8 cellular contexts compared by ENCODE assay signal in the genomic region with DNA sequence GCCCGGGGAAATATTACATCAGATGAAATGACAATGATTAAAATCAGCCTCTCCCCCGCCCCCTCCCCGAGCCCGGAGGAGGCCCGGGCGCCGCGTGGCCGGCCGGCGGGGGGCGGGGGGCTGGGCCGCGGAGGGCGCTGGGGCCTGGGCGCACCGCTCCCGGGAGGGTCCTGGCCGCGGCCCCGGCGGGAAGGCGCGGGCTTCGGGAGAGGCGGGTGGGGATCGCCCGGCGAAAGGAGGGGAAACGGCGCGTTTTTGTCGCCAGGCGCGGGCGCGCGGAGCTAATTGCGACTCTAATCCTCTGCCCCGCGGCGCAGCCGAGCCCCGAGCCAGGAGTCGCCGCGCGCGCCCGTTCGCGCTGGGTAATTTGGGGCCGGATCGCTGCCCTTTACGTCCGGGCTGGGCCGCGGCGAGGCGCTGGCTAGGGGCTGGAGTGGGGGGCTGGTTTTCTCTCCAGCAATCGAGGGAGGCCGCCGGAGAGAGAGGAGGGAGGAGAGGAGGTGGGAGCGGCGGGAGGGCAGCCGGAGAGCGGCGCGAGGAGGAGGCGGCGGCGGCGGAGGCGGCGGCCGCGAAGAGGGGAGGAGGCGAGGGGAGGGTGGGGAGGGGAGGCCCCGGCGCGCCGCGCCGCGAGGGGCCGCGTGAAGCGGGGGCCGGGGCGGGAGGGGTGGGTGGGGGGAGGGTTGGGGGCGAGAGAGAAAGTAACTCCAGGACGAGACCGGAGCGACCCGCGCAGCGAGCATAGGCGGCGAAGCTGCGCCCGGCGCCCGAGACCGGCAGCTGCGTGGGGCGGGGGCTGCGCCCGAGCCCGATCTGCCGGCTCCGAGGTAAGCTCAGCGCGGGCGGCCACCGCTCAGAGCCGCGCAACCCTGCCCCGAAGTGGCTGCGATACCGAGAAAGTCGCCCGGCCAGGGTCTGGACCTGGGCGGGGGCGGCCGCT. TPM values are rescaled to one million over a fixed set of nuclear protein-coding genes. Genes with fewer than 3 reads are reported as not detected.
DNase-seq lines count a peak whose midpoint lies in the region; ATAC-seq lines count a peak whose summit lies in the region.

A gene with protein sequence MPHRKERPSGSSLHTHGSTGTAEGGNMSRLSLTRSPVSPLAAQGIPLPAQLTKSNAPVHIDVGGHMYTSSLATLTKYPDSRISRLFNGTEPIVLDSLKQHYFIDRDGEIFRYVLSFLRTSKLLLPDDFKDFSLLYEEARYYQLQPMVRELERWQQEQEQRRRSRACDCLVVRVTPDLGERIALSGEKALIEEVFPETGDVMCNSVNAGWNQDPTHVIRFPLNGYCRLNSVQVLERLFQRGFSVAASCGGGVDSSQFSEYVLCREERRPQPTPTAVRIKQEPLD (plus strand): TSS at position 707 of the 937 bp plus-strand sequence. CDS start 3,585 bp downstream, outside the sequence.

- peak within 1 kb of the TSS; percentile 86 for H3K4me3 ChIP-seq in trophoblast cell (ENCODE audit: low read depth, low read length)

- peak within 1 kb of the TSS; percentile 94 for H4K8ac ChIP-seq in trophoblast cell (ENCODE audit: low read depth, low read length)

- H3K27me3 ChIP-seq in trophoblast cell (ENCODE audit: insufficient read depth, low read length): no peaks in the 10 kb centered on the region

- peak within 1 kb of the TSS; percentile 93 for H3K14ac ChIP-seq in trophoblast cell (ENCODE audit: low read length)

- H3K4ac ChIP-seq in trophoblast cell (ENCODE audit: low read depth, low read length): peak within 1 kb of the TSS; percentile 91

- peak within 1 kb of the TSS; percentile 62 for H3K27ac ChIP-seq in adipose tissue (ENCODE audit: low read depth, low read length)
- peak within 1 kb of the TSS; percentile 99 for H3K27ac ChIP-seq in trophoblast cell (ENCODE audit: low read depth, low read length)

- H2BK120ac ChIP-seq in trophoblast cell (ENCODE audit: insufficient read depth, low read length, poor library complexity): peak within 1 kb of the TSS; percentile 94

- peak within 1 kb of the TSS; percentile 92 for H3K9ac ChIP-seq in trophoblast cell (ENCODE audit: low read length)

- H3K79me2 ChIP-seq in trophoblast cell (ENCODE audit: control insufficient read depth, insufficient read depth, low read length, poor library complexity): peaks cover 15% of the 10 kb centered on the region

- H4K91ac ChIP-seq in trophoblast cell (ENCODE audit: low read depth, low read length): peak within 1 kb of the TSS; percentile 99

- intact Hi-C loops in left cardiac atrium (cut with DNase I): loop anchor here in 1 of 2 donors (5.0 kb wide), 1 partner anchor 111 kb away; no protein-coding TSS in a partner anchor

- peak within 1 kb of the TSS; percentile 85 for H4K12ac ChIP-seq in trophoblast cell (ENCODE audit: low read depth, low read length)

- H2AK5ac ChIP-seq in trophoblast cell (ENCODE audit: low read length): peak within 1 kb of the TSS; percentile 78

- peak within 1 kb of the TSS; percentile 91 for H2AFZ ChIP-seq in trophoblast cell (ENCODE audit: insufficient read depth, low read length, poor library complexity)

- ATAC-seq in left cardiac atrium (peak; percentile 20 to 22), HG03354 (IDR thresholded peaks at IDR 0.05; ENCODE audit: poor library complexity, severe bottlenecking, unreplicated experiment) (no peak)

- H2BK5ac ChIP-seq in trophoblast cell (ENCODE audit: low read depth, low read length, poor library complexity): peak within 1 kb of the TSS; percentile 97

- H3K4me1 ChIP-seq in trophoblast cell (ENCODE audit: control insufficient read depth in 1 of 2, insufficient read depth in 2 of 2, low read length in 2 of 2): peaks cover 12 to 19% of the 10 kb centered on the region in 2 experiments

- no peak within 1 kb of the TSS for H2BK12ac ChIP-seq in trophoblast cell (ENCODE audit: low read length)

- H3K36me3 ChIP-seq in trophoblast cell (ENCODE audit: control insufficient read depth in 1 of 2, insufficient read depth in 2 of 2, low read length in 2 of 2): peaks cover 5 to 10% of the 10 kb centered on the region in 2 experiments

- H3K4me2 ChIP-seq in trophoblast cell (ENCODE audit: low read length): peak within 1 kb of the TSS; percentile 78

- DNase-seq in NCI-H1092 treated with DMSO at 0.1 percent for 48 hours (lab: John Stamatoyannopoulos, UW) (peak; percentile 57), NCI-H1092 (lab: John Stamatoyannopoulos, UW) (no peak), NCI-H460 (ENCODE audit: extremely low read depth, low read depth) (no peak), left cardiac atrium (peak; percentile 63), trophoblast cell (peak in 1 of 2 donors; percentile 53), AML-193 (lab: John Stamatoyannopoulos, UW) (no peak)

- no peak within 1 kb of the TSS for H3K23ac ChIP-seq in trophoblast cell (ENCODE audit: low read length)

- H3K18ac ChIP-seq in trophoblast cell (ENCODE audit: low read length): peak within 1 kb of the TSS; percentile 98

- peaks cover 22% of the 10 kb centered on the region for H3K79me1 ChIP-seq in trophoblast cell (ENCODE audit: low read length)

- H3K9me3 ChIP-seq in trophoblast cell (ENCODE audit: insufficient read depth, low read depth, low read length): peaks cover 2% of the 10 kb centered on the region

- WGBS in adipose tissue, 3 donors: 0 to 1% (median 0%) methylated on average over 81 to 114 of the region's 125 CpGs
- WGBS in trophoblast cell (ENCODE audit: extremely low coverage, insufficient coverage, insufficient read length): no CpG with 5 or more reads among the region's 125 CpGs

RNA-seq across cellular contexts. Expression of the gene that starts here (rescaled TPM):
- total RNA-seq in NCI-H460 (2014; rRNA removed; shearing (Covaris generic)): 28.0 and 29.6 TPM in 2 replicates
- polyA plus RNA-seq in NCI-H460 (2014; cell fraction: nucleus; rRNA removed): 61.0 and 72.2 TPM in 2 replicates
- polyA plus RNA-seq in adipose tissue: 10 to 100 TPM; 20.6 to 34.1 (median 26.2) TPM
- total RNA-seq in left cardiac atrium: 10 to 100 TPM; 10.1 to 15.9 TPM
- polyA plus RNA-seq in trophoblast cell (2013): 13.5 and 14.1 TPM in 2 replicates

Comparison
In these comparisons a context has a peak if more than half of its experiments do, and no peak if none do; other contexts are left out.
1. DNase-seq: peak in NCI-H1092 treated with DMSO at 0.1 percent for 48 hours (single experiment) and left cardiac atrium (single experiment); none in NCI-H1092 (single experiment), NCI-H460 (single experiment) and AML-193 (0 of 2).